19 cellular contexts compared by ENCODE assay signal in genomic region chr22:49774499-49775151, GRCh38. TPM values are rescaled to one million over a fixed set of nuclear protein-coding genes. Genes with fewer than 3 reads are reported as not detected.
DNase-seq lines count a peak whose midpoint lies in the region; ATAC-seq lines count a peak whose summit lies in the region.
"Had no signal": no experiment of that assay in that cellular context is flagged by ENCODE, and none has a peak within 500 bp of the region (broad histone marks: within the 10 kb centered on the region; RNA-seq: fewer than 3 reads in every experiment).

No MANE protein-coding gene starts in this region.

- ATAC-seq in activated CD4-positive, alpha-beta T cell treated with anti-CD3 and anti-CD28 coated beads for 36 hours: peak; percentile 14
- ATAC-seq in stimulated activated naive CD8-positive, alpha-beta T cell treated with anti-CD3 and anti-CD28 coated beads, Interleukin-15, amount 100 ng/mL, for 72 hours: no peak
- ATAC-seq in stimulated activated naive CD8-positive, alpha-beta T cell treated with anti-CD3 and anti-CD28 coated beads, Interleukin-15, Interleukin-2, amounts not matched to agents 100 U/mL and 50 U/mL, for 24 hours: no peak
- no peak for ATAC-seq in effector memory CD8-positive, alpha-beta T cell (replicated peaks)
- no peak for ATAC-seq in stimulated activated naive B cell treated with anti-CD40 and anti-IgM and Interleukin-4, amounts not matched to agents 10 μg/mL and 1 μg/mL and 100 μg/mL, for 72 hours (replicated peaks)
- ATAC-seq in GM21786 (IDR thresholded peaks at IDR 0.05; ENCODE audit: unreplicated experiment): no peak
- ATAC-seq: K562 had no signal

- no peak for DNase-seq in activated CD4-positive, alpha-beta T cell treated with anti-CD3 and anti-CD28 coated beads for 36 hours
- no peak for DNase-seq in activated CD4-positive, alpha-beta T cell treated with anti-CD3 and anti-CD28 coated beads, Interleukin-2, amount 10 ng/mL, durations not matched to agents 7 days and 5 days
- no peak for DNase-seq in stimulated activated naive CD8-positive, alpha-beta T cell treated with anti-CD3 and anti-CD28 coated beads, Interleukin-15, amount 100 ng/mL, for 72 hours
- DNase-seq in stimulated activated naive CD8-positive, alpha-beta T cell treated with anti-CD3 and anti-CD28 coated beads, Interleukin-15, Interleukin-2, amounts not matched to agents 100 U/mL and 50 U/mL, for 24 hours: no peak
- no peak for DNase-seq in effector memory CD8-positive, alpha-beta T cell
- no peak for DNase-seq in stimulated activated naive B cell treated with anti-CD40 and anti-IgM and Interleukin-4, amounts not matched to agents 10 μg/mL and 1 μg/mL and 100 μg/mL, for 72 hours
- no peak for DNase-seq in NCI-H1048 (lab: John Stamatoyannopoulos, UW)
- DNase-seq: EL, GF-D8, MM.1S, NCI-H1092, NCI-H1436, NCI-H187 treated with DMSO at 0.1 percent for 48 hours, NCI-H226, NCI-H510A treated with DMSO at 0.1 percent for 48 hours, NCI-H748 treated with DMSO at 0.1 percent for 48 hours, Right ventricle myocardium superior had no signal

- CTCF ChIA-PET in activated CD4-positive, alpha-beta T cell treated with anti-CD3 and anti-CD28 coated beads for 36 hours (lab: Charles Lee): no interaction called here
- CTCF ChIA-PET in activated CD4-positive, alpha-beta T cell treated with anti-CD3 and anti-CD28 coated beads, Interleukin-2, amount 10 ng/mL, durations not matched to agents 7 days and 5 days (lab: Charles Lee): no interaction called here

- H3K9me3 Mint-ChIP-seq in activated CD4-positive, alpha-beta T cell treated with anti-CD3 and anti-CD28 coated beads for 36 hours (ENCODE audit: low read depth): no peaks in the 10 kb centered on the region
- H3K9me3 Mint-ChIP-seq in activated CD4-positive, alpha-beta T cell treated with anti-CD3 and anti-CD28 coated beads, Interleukin-2, amount 10 ng/mL, durations not matched to agents 7 days and 5 days: no peaks in the 10 kb centered on the region
- H3K9me3 Mint-ChIP-seq in stimulated activated naive CD8-positive, alpha-beta T cell treated with anti-CD3 and anti-CD28 coated beads, Interleukin-15, amount 100 ng/mL, for 72 hours: no peaks in the 10 kb centered on the region
- no peaks in the 10 kb centered on the region for H3K9me3 Mint-ChIP-seq in effector memory CD8-positive, alpha-beta T cell
- no peaks in the 10 kb centered on the region for H3K9me3 Mint-ChIP-seq in stimulated activated naive B cell treated with anti-CD40 and anti-IgM and Interleukin-4, amounts not matched to agents 10 μg/mL and 1 μg/mL and 100 μg/mL, for 72 hours

- peaks cover 14% of the 10 kb centered on the region for H3K36me3 Mint-ChIP-seq in activated CD4-positive, alpha-beta T cell treated with anti-CD3 and anti-CD28 coated beads for 36 hours (ENCODE audit: low read depth)
- peaks cover 19% of the 10 kb centered on the region for H3K36me3 Mint-ChIP-seq in activated CD4-positive, alpha-beta T cell treated with anti-CD3 and anti-CD28 coated beads, Interleukin-2, amount 10 ng/mL, durations not matched to agents 7 days and 5 days (ENCODE audit: low read depth)
- H3K36me3 Mint-ChIP-seq in effector memory CD8-positive, alpha-beta T cell (ENCODE audit: insufficient read depth): peaks cover 91% of the 10 kb centered on the region
- H3K36me3 Mint-ChIP-seq in stimulated activated naive B cell treated with anti-CD40 and anti-IgM and Interleukin-4, amounts not matched to agents 10 μg/mL and 1 μg/mL and 100 μg/mL, for 72 hours: peaks cover 42 to 45% of the 10 kb centered on the region in 2 donors

- H3K4me1 Mint-ChIP-seq in activated CD4-positive, alpha-beta T cell treated with anti-CD3 and anti-CD28 coated beads for 36 hours: peaks cover 4% of the 10 kb centered on the region
- H3K4me1 Mint-ChIP-seq in activated CD4-positive, alpha-beta T cell treated with anti-CD3 and anti-CD28 coated beads, Interleukin-2, amount 10 ng/mL, durations not matched to agents 7 days and 5 days: peaks cover 10% of the 10 kb centered on the region
- H3K4me1 Mint-ChIP-seq in stimulated activated naive CD8-positive, alpha-beta T cell treated with anti-CD3 and anti-CD28 coated beads, Interleukin-15, amount 100 ng/mL, for 72 hours: peaks cover 28% of the 10 kb centered on the region
- H3K4me1 Mint-ChIP-seq in effector memory CD8-positive, alpha-beta T cell (ENCODE audit: low read depth in 2 of 2): no peaks in the 10 kb centered on the region
- peaks cover 0 to 6% of the 10 kb centered on the region in 2 donors for H3K4me1 Mint-ChIP-seq in stimulated activated naive B cell treated with anti-CD40 and anti-IgM and Interleukin-4, amounts not matched to agents 10 μg/mL and 1 μg/mL and 100 μg/mL, for 72 hours

- H3K27ac Mint-ChIP-seq in activated CD4-positive, alpha-beta T cell treated with anti-CD3 and anti-CD28 coated beads for 36 hours: no peak overlapping the region
- H3K27ac Mint-ChIP-seq in activated CD4-positive, alpha-beta T cell treated with anti-CD3 and anti-CD28 coated beads, Interleukin-2, amount 10 ng/mL, durations not matched to agents 7 days and 5 days: no peak overlapping the region
- peak overlapping the region; percentile 61 to 68 for H3K27ac Mint-ChIP-seq in stimulated activated naive CD8-positive, alpha-beta T cell treated with anti-CD3 and anti-CD28 coated beads, Interleukin-15, amount 100 ng/mL, for 72 hours
- H3K27ac Mint-ChIP-seq in effector memory CD8-positive, alpha-beta T cell: peak overlapping the region; percentile 25 to 79
- H3K27ac Mint-ChIP-seq in stimulated activated naive B cell treated with anti-CD40 and anti-IgM and Interleukin-4, amounts not matched to agents 10 μg/mL and 1 μg/mL and 100 μg/mL, for 72 hours: peak overlapping the region; percentile 80

- POLR2A ChIA-PET in activated CD4-positive, alpha-beta T cell treated with anti-CD3 and anti-CD28 coated beads for 36 hours (lab: Charles Lee): no interaction called here
- POLR2A ChIA-PET in activated CD4-positive, alpha-beta T cell treated with anti-CD3 and anti-CD28 coated beads, Interleukin-2, amount 10 ng/mL, durations not matched to agents 7 days and 5 days (lab: Charles Lee): no interaction called here

- H3K27me3 Mint-ChIP-seq in activated CD4-positive, alpha-beta T cell treated with anti-CD3 and anti-CD28 coated beads for 36 hours: no peaks in the 10 kb centered on the region
- H3K27me3 Mint-ChIP-seq in activated CD4-positive, alpha-beta T cell treated with anti-CD3 and anti-CD28 coated beads, Interleukin-2, amount 10 ng/mL, durations not matched to agents 7 days and 5 days: no peaks in the 10 kb centered on the region
- no peaks in the 10 kb centered on the region for H3K27me3 Mint-ChIP-seq in stimulated activated naive CD8-positive, alpha-beta T cell treated with anti-CD3 and anti-CD28 coated beads, Interleukin-15, amount 100 ng/mL, for 72 hours
- H3K27me3 Mint-ChIP-seq in effector memory CD8-positive, alpha-beta T cell: no peaks in the 10 kb centered on the region
- H3K27me3 Mint-ChIP-seq in stimulated activated naive B cell treated with anti-CD40 and anti-IgM and Interleukin-4, amounts not matched to agents 10 μg/mL and 1 μg/mL and 100 μg/mL, for 72 hours: no peaks in the 10 kb centered on the region

- H3K4me3 Mint-ChIP-seq in activated CD4-positive, alpha-beta T cell treated with anti-CD3 and anti-CD28 coated beads for 36 hours: no peak overlapping the region
- no peak overlapping the region for H3K4me3 Mint-ChIP-seq in activated CD4-positive, alpha-beta T cell treated with anti-CD3 and anti-CD28 coated beads, Interleukin-2, amount 10 ng/mL, durations not matched to agents 7 days and 5 days
- no peak overlapping the region for H3K4me3 Mint-ChIP-seq in stimulated activated naive CD8-positive, alpha-beta T cell treated with anti-CD3 and anti-CD28 coated beads, Interleukin-15, amount 100 ng/mL, for 72 hours
- peak overlapping the region in 1 of 2 donors; percentile 30 for H3K4me3 Mint-ChIP-seq in effector memory CD8-positive, alpha-beta T cell
- no peak overlapping the region for H3K4me3 Mint-ChIP-seq in stimulated activated naive B cell treated with anti-CD40 and anti-IgM and Interleukin-4, amounts not matched to agents 10 μg/mL and 1 μg/mL and 100 μg/mL, for 72 hours

- intact Hi-C loops in activated CD4-positive, alpha-beta T cell treated with anti-CD3 and anti-CD28 coated beads for 36 hours (cut with DNase I, micrococcal nuclease): no loop called here

RNA-seq across cellular contexts. Expression of gene BRD1, which starts 53.0 kb away (rescaled TPM):
- total RNA-seq in activated CD4-positive, alpha-beta T cell treated with anti-CD3 and anti-CD28 coated beads for 36 hours: 10 to 100 TPM; 22.1 to 23.6 TPM
- 10 to 100 TPM; 46.9 to 49.2 TPM for total RNA-seq in activated CD4-positive, alpha-beta T cell treated with anti-CD3 and anti-CD28 coated beads, Interleukin-2, amount 10 ng/mL, durations not matched to agents 7 days and 5 days

Comparison
In these comparisons a context has a peak if more than half of its experiments do, and no peak if none do; other contexts are left out.
1. H3K27ac Mint-ChIP-seq: peak in stimulated activated naive CD8-positive, alpha-beta T cell treated with anti-CD3 and anti-CD28 coated beads, Interleukin-15, amount 100 ng/mL, for 72 hours (2 of 2), effector memory CD8-positive, alpha-beta T cell (2 of 2) and stimulated activated naive B cell treated with anti-CD40 and anti-IgM and Interleukin-4, amounts not matched to agents 10 μg/mL and 1 μg/mL and 100 μg/mL, for 72 hours (single experiment); none in activated CD4-positive, alpha-beta T cell treated with anti-CD3 and anti-CD28 coated beads for 36 hours (single experiment) and activated CD4-positive, alpha-beta T cell treated with anti-CD3 and anti-CD28 coated beads, Interleukin-2, amount 10 ng/mL, durations not matched to agents 7 days and 5 days (single experiment).